In genomic region chr11:119491753-119492455, GRCh38 we compare ENCODE assay signal across 8 cellular contexts.
DNase-seq lines count a peak whose midpoint lies in the region; ATAC-seq and TF ChIP-seq lines count a peak whose summit lies in the region.

No MANE protein-coding gene starts in this region.

- H3K27me3 Mint-ChIP-seq in activated naive CD4-positive, alpha-beta T cell treated with anti-CD3 and anti-CD28 coated beads for 36 hours (ENCODE audit: low read depth) = peaks cover 2% of the 10 kb centered on the region

- H3K27ac ChIP-seq in liver (ENCODE audit: low read depth in 1 of 2, low read length in 2 of 2) (no peak overlapping the region), upper lobe of right lung (no peak overlapping the region)

- peak; percentile 90 for DNase-seq in DMS153 (lab: John Stamatoyannopoulos, UW)
- DNase-seq in NCI-H1105 (lab: John Stamatoyannopoulos, UW) = peak; percentile 100
- no peak for DNase-seq in activated naive CD4-positive, alpha-beta T cell treated with anti-CD3 and anti-CD28 coated beads for 36 hours
- DNase-seq in activated effector memory CD4-positive, alpha-beta T cell treated with Interleukin-2 at 50 U/mL for 16 hours = no peak
- DNase-seq in upper lobe of right lung = no peak
- DNase-seq in T1000 (lab: John Stamatoyannopoulos, UW) = no peak

- TF ChIP-seq CTCF in liver (IDR thresholded peaks at IDR 0.05; ENCODE audit: low read depth, low read length, missing input control) (peak; percentile 12), upper lobe of right lung (IDR thresholded peaks at IDR 0.05) (no peak)

- H3K9me3 Mint-ChIP-seq in activated naive CD4-positive, alpha-beta T cell treated with anti-CD3 and anti-CD28 coated beads for 36 hours = no peaks in the 10 kb centered on the region

- no peaks in the 10 kb centered on the region for H3K4me1 Mint-ChIP-seq in activated naive CD4-positive, alpha-beta T cell treated with anti-CD3 and anti-CD28 coated beads for 36 hours (ENCODE audit: low read depth)

- H3K9ac ChIP-seq in liver (ENCODE audit: low read depth in 1 of 2, low read length in 2 of 2) = no peak overlapping the region

- H3K4me3 ChIP-seq in liver (ENCODE audit: low read depth in 1 of 3, low read length in 3 of 3) (no peak overlapping the region), upper lobe of right lung (no peak overlapping the region)

- peaks cover 0 to 2% (median 0%) of the 10 kb centered on the region in 4 donors for H3K27me3 ChIP-seq in liver (ENCODE audit: control insufficient read depth in 4 of 4, insufficient read depth in 4 of 4, low read length in 3 of 4)
- no peaks in the 10 kb centered on the region for H3K27me3 ChIP-seq in upper lobe of right lung

- no peak for TF ChIP-seq RAD21 in liver (IDR thresholded peaks at IDR 0.05)

- H3K36me3 Mint-ChIP-seq in activated naive CD4-positive, alpha-beta T cell treated with anti-CD3 and anti-CD28 coated beads for 36 hours (ENCODE audit: low read depth) = no peaks in the 10 kb centered on the region

- no peaks in the 10 kb centered on the region for H3K36me3 ChIP-seq in liver (ENCODE audit: control insufficient read depth in 4 of 4, insufficient read depth in 3 of 4, low read depth in 1 of 4, low read length in 3 of 4)
- H3K36me3 ChIP-seq in upper lobe of right lung = no peaks in the 10 kb centered on the region

- H3K4me1 ChIP-seq in liver (ENCODE audit: control insufficient read depth in 4 of 4, insufficient read depth in 4 of 4, low read length in 3 of 4) = no peaks in the 10 kb centered on the region
- H3K4me1 ChIP-seq in upper lobe of right lung = no peaks in the 10 kb centered on the region

- H3K9me3 ChIP-seq in liver (ENCODE audit: control insufficient read depth in 4 of 4, low read length in 3 of 4) = no peaks in the 10 kb centered on the region
- no peaks in the 10 kb centered on the region for H3K9me3 ChIP-seq in upper lobe of right lung

- CTCF ChIA-PET in activated naive CD4-positive, alpha-beta T cell treated with anti-CD3 and anti-CD28 coated beads for 36 hours (lab: Charles Lee) = no interaction called here

- H3K4me3 Mint-ChIP-seq in activated naive CD4-positive, alpha-beta T cell treated with anti-CD3 and anti-CD28 coated beads for 36 hours = no peak overlapping the region

- intact Hi-C loops in activated naive CD4-positive, alpha-beta T cell treated with anti-CD3 and anti-CD28 coated beads for 36 hours (cut with micrococcal nuclease) = no loop called here
- intact Hi-C loops in upper lobe of right lung (cut with DNase I) = no loop called here

- ATAC-seq in SK-N-SH treated with all-trans-retinoic acid at 6 μM for 48 hours (peak; percentile 52; the same call in 1 of the 3 replicates), upper lobe of right lung (no peak)

- 81% methylated on average over 15 of the region's 15 CpGs for WGBS in liver

- H3K27ac Mint-ChIP-seq in activated naive CD4-positive, alpha-beta T cell treated with anti-CD3 and anti-CD28 coated beads for 36 hours = no peak overlapping the region

TF ChIP-seq in SK-N-SH treated with all-trans-retinoic acid at 6 μM for 48 hours, 23 proteins besides CTCF, POLR2A, EP300 and RAD21:
- TF ChIP-seq SNAI2 (CRISPR knock-in tag; IDR thresholded peaks at IDR 0.05) (no peak), GLIS3 (CRISPR knock-in tag; IDR thresholded peaks at IDR 0.05) (no peak), ARNTL (CRISPR knock-in tag; IDR thresholded peaks at IDR 0.05; ENCODE audit: borderline replicate concordance, low read depth) (no peak)

TF ChIP-seq in liver, 16 proteins besides CTCF, POLR2A, EP300 and RAD21:
- no peak for TF ChIP-seq ATF3 (IDR thresholded peaks at IDR 0.05)
- no peak for TF ChIP-seq FOXA1 (IDR thresholded peaks at IDR 0.05)
- no peak for TF ChIP-seq TAF1 (conservative IDR thresholded peaks at IDR 0.05)
- TF ChIP-seq RXRA (IDR thresholded peaks at IDR 0.05) = no peak
- TF ChIP-seq JUND (IDR thresholded peaks at IDR 0.05) = no peak
- TF ChIP-seq SP1 (IDR thresholded peaks at IDR 0.05) = no peak
- TF ChIP-seq REST (IDR thresholded peaks at IDR 0.05) = no peak
- TF ChIP-seq MAX (IDR thresholded peaks at IDR 0.05) = no peak
- TF ChIP-seq FOXA2 (IDR thresholded peaks at IDR 0.05) = no peak
TF ChIP-seq in liver: peak in this region for 0.

Comparison
In these comparisons a context has a peak if more than half of its experiments do, and no peak if none do; other contexts are left out.
1. DNase-seq: peak in DMS153 (single experiment) and NCI-H1105 (single experiment); none in activated naive CD4-positive, alpha-beta T cell treated with anti-CD3 and anti-CD28 coated beads for 36 hours (single experiment), activated effector memory CD4-positive, alpha-beta T cell treated with Interleukin-2 at 50 U/mL for 16 hours (single experiment), upper lobe of right lung (single experiment) and T1000 (single experiment).